In the genomic region with DNA sequence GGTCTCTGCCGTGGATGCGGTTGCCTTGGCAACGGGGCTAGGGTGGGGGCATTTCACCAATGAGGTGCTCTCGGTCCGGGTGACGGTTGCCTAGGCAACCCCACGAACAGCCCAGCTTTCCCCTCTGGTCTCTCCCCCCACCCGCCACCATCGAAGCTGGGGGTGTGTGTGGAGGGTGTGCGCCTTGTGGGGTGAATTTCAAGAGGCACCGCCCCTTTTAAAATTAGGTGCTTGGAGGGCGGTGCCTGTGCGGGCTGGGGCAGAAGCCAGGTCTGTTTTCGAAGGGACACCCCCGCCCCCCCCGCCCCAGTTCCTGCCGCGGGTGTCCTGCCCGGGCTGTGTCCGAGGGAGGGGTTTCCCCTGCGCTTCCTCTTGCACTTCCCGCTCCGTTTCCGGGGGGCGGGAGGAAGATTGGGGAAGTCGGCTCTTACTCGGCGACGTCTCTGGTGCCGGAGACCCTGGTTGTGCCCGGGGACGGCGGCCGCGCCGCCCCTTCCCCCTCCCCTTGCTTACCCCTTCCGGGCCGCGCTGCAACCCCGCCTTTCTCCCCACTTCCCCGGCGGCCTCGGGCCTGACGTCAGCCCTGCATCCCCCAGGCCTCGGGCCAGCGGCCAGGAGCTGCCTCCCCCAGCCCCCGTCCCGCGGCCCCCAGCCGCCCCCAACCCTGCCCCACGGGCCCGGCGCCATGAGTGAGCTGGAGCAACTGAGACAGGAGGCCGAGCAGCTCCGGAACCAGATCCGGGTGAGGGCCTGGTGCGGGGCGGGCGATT, we compare ENCODE assay signal across 1 cellular context.
TF ChIP-seq lines count a peak whose summit lies in the region.

No MANE protein-coding gene starts in this region.

TF ChIP-seq in HCT116, 20 proteins besides CTCF, POLR2A, EP300 and RAD21 (continued from another document):
- TF ChIP-seq, protein P1, sequence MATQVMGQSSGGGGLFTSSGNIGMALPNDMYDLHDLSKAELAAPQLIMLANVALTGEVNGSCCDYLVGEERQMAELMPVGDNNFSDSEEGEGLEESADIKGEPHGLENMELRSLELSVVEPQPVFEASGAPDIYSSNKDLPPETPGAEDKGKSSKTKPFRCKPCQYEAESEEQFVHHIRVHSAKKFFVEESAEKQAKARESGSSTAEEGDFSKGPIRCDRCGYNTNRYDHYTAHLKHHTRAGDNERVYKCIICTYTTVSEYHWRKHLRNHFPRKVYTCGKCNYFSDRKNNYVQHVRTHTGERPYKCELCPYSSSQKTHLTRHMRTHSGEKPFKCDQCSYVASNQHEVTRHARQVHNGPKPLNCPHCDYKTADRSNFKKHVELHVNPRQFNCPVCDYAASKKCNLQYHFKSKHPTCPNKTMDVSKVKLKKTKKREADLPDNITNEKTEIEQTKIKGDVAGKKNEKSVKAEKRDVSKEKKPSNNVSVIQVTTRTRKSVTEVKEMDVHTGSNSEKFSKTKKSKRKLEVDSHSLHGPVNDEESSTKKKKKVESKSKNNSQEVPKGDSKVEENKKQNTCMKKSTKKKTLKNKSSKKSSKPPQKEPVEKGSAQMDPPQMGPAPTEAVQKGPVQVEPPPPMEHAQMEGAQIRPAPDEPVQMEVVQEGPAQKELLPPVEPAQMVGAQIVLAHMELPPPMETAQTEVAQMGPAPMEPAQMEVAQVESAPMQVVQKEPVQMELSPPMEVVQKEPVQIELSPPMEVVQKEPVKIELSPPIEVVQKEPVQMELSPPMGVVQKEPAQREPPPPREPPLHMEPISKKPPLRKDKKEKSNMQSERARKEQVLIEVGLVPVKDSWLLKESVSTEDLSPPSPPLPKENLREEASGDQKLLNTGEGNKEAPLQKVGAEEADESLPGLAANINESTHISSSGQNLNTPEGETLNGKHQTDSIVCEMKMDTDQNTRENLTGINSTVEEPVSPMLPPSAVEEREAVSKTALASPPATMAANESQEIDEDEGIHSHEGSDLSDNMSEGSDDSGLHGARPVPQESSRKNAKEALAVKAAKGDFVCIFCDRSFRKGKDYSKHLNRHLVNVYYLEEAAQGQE (IDR thresholded peaks at IDR 0.05; ENCODE audit: low read depth) = no peak
- TF ChIP-seq ELF1 (IDR thresholded peaks at IDR 0.05; ENCODE audit: borderline replicate concordance, low read depth) (no peak), EZH2phosphoT487 (IDR thresholded peaks at IDR 0.05; ENCODE audit: borderline replicate concordance) (no peak), TCF7L2 (IDR thresholded peaks at IDR 0.05; ENCODE audit: borderline replicate concordance, extremely low read depth, insufficient read depth, insufficient read length) (no peak), YY1 (IDR thresholded peaks at IDR 0.05; ENCODE audit: extremely low read depth, insufficient replicate concordance, low read depth, low read length) (no peak), CEBPB (IDR thresholded peaks at IDR 0.05; ENCODE audit: low read depth) (no peak), SIN3A (IDR thresholded peaks at IDR 0.05; ENCODE audit: low read depth) (no peak), EZH2 (IDR thresholded peaks at IDR 0.05) (no peak), CBX3 (IDR thresholded peaks at IDR 0.05; ENCODE audit: low read depth) (no peak), ZFX (IDR thresholded peaks at IDR 0.05) (no peak), EGR1 (IDR thresholded peaks at IDR 0.05; ENCODE audit: low read depth) (no peak), JUND (IDR thresholded peaks at IDR 0.05) (no peak), SRF (IDR thresholded peaks at IDR 0.05; ENCODE audit: low read depth) (no peak), FOSL1 (IDR thresholded peaks at IDR 0.05; ENCODE audit: low read depth) (no peak), POLR2AphosphoS5 (IDR thresholded peaks at IDR 0.05; ENCODE audit: low read depth, low read length) (no peak)
- TF ChIP-seq, protein P2, sequence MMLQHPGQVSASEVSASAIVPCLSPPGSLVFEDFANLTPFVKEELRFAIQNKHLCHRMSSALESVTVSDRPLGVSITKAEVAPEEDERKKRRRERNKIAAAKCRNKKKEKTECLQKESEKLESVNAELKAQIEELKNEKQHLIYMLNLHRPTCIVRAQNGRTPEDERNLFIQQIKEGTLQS (IDR thresholded peaks at IDR 0.05) = no peak
- TF ChIP-seq, protein P3, sequence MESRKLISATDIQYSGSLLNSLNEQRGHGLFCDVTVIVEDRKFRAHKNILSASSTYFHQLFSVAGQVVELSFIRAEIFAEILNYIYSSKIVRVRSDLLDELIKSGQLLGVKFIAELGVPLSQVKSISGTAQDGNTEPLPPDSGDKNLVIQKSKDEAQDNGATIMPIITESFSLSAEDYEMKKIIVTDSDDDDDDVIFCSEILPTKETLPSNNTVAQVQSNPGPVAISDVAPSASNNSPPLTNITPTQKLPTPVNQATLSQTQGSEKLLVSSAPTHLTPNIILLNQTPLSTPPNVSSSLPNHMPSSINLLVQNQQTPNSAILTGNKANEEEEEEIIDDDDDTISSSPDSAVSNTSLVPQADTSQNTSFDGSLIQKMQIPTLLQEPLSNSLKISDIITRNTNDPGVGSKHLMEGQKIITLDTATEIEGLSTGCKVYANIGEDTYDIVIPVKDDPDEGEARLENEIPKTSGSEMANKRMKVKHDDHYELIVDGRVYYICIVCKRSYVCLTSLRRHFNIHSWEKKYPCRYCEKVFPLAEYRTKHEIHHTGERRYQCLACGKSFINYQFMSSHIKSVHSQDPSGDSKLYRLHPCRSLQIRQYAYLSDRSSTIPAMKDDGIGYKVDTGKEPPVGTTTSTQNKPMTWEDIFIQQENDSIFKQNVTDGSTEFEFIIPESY (IDR thresholded peaks at IDR 0.05; ENCODE audit: extremely low read depth, insufficient replicate concordance, low read length) = no peak
- TF ChIP-seq, protein P4, sequence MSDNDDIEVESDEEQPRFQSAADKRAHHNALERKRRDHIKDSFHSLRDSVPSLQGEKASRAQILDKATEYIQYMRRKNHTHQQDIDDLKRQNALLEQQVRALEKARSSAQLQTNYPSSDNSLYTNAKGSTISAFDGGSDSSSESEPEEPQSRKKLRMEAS (IDR thresholded peaks at IDR 0.05) = no peak
